ENCODE assay signal across 10 cellular contexts in genomic region chr15:59232476-59232875, GRCh38. TPM values are rescaled to one million over a fixed set of nuclear protein-coding genes. Genes with fewer than 3 reads are reported as not detected.
A peak's percentile ranks its signal among the peaks of the same experiment; 100 is the strongest.
DNase-seq lines count a peak whose midpoint lies in the region; ATAC-seq, FAIRE-seq and TF ChIP-seq lines count a peak whose summit lies in the region.
"Had no signal": no experiment of that assay in that cellular context is flagged by ENCODE, and none has a peak within 500 bp of the region (broad histone marks: within the 10 kb centered on the region; RNA-seq: fewer than 3 reads in every experiment).

No MANE protein-coding gene starts in this region.

- 0 out of 2 replicates have a peak, but pooled peaks have one; percentile 9 for TF ChIP-seq RAD21 in IMR-90 (IDR thresholded peaks at IDR 0.05; ENCODE audit: low read length)

- in situ Hi-C loops in IMR-90 (cut with MboI; ENCODE audit: low sequenced_read_pairs) (no loop called here), mammary epithelial cell (cut with MboI; ENCODE audit: low sequenced_read_pairs in 2 of 2) (no loop called here)

- peaks cover 6% of the 10 kb centered on the region; the same call in 1 of the 2 replicates for H4K20me1 ChIP-seq in IMR-90 (ENCODE audit: insufficient read depth, low read length)
- no peaks in the 10 kb centered on the region for H4K20me1 ChIP-seq in mammary epithelial cell (ENCODE audit: insufficient read depth, low read length)

- peak overlapping the region; percentile 53 for H2AFZ ChIP-seq in IMR-90 (replicated peaks; ENCODE audit: low read length, poor library complexity)
- H2AFZ ChIP-seq in mammary epithelial cell (ENCODE audit: low read depth, low read length), result no peak overlapping the region

- H3K4me2 ChIP-seq in IMR-90 (ENCODE audit: low read depth, low read length) (peak overlapping the region; percentile 78; the same call in 1 of the 2 replicates), mammary epithelial cell (ENCODE audit: insufficient read depth, low read depth, low read length) (no peak overlapping the region)

- intact Hi-C loops in IMR-90 (cut with micrococcal nuclease) (no loop called here), mammary epithelial cell (cut with micrococcal nuclease) (no loop called here), uterus (cut with DNase I; ENCODE audit: low total_unique reads) (no loop called here), left colon (cut with DNase I, micrococcal nuclease) (no loop called here)

- peak overlapping the region; percentile 50; the same call in 1 of the 2 replicates for H2AK5ac ChIP-seq in IMR-90 (ENCODE audit: low read depth, low read length)

- CTCF ChIA-PET in IMR-90 (lab: Yijun Ruan, JAX) (no interaction called here), mammary epithelial cell (lab: Charles Lee; ENCODE audit: low non-redundant PET) (no interaction called here)

- H3K9me3 ChIP-seq in IMR-90 (ENCODE audit: control insufficient read depth, insufficient read depth, low read length) (no peaks in the 10 kb centered on the region), mammary epithelial cell (replicated peaks; ENCODE audit: insufficient read depth, low read length) (no peaks in the 10 kb centered on the region), uterus (no peaks in the 10 kb centered on the region)

- ATAC-seq in IMR-90 (ENCODE audit: low read depth) (peak; percentile 96), left colon (no peak)

- no peak overlapping the region for H2AK9ac ChIP-seq in IMR-90 (replicated peaks; ENCODE audit: low read depth, low read length, poor library complexity)

- TF ChIP-seq CTCF in IMR-90 (conservative IDR thresholded peaks at IDR 0.05; ENCODE audit: low read depth, low read length) (no peak), mammary epithelial cell (conservative IDR thresholded peaks at IDR 0.05 in 1 of 2, IDR thresholded peaks at IDR 0.05 in 1 of 2; ENCODE audit: extremely low read depth in 1 of 2, insufficient read depth in 1 of 2, low read depth in 1 of 2, low read length in 2 of 2) (no peak), uterus (IDR thresholded peaks at IDR 0.05) (no peak)

- peak overlapping the region; percentile 87 for H3K4ac ChIP-seq in IMR-90 (ENCODE audit: low read depth, low read length)

- H3K9me1 ChIP-seq in IMR-90 (ENCODE audit: insufficient read depth, low read length), result peaks cover 15% of the 10 kb centered on the region

- H3K14ac ChIP-seq in IMR-90 (replicated peaks; ENCODE audit: low read depth, low read length), result peak overlapping the region; percentile 88

- H3K27ac ChIP-seq in IMR-90 (ENCODE audit: insufficient read depth, low read length), result peak overlapping the region; percentile 64
- no peak overlapping the region for H3K27ac ChIP-seq in mammary epithelial cell (ENCODE audit: insufficient read depth, low read depth, low read length)
- peak overlapping the region; percentile 63 to 70 for H3K27ac ChIP-seq in uterus

- peak overlapping the region; percentile 82 for H2BK20ac ChIP-seq in IMR-90 (ENCODE audit: low read depth, low read length)

- H3K56ac ChIP-seq in IMR-90 (ENCODE audit: extremely low read depth, insufficient read depth, low read length), result peak overlapping the region; percentile 74; the same call in 1 of the 2 replicates

- H3K27me3 ChIP-seq in IMR-90 (ENCODE audit: control insufficient read depth, insufficient read depth, low read length), result no peaks in the 10 kb centered on the region
- no peaks in the 10 kb centered on the region for H3K27me3 ChIP-seq in mammary epithelial cell (ENCODE audit: insufficient read depth, low read length)
- no peaks in the 10 kb centered on the region for H3K27me3 ChIP-seq in uterus

- H2BK120ac ChIP-seq in IMR-90 (ENCODE audit: low read depth, low read length), result peak overlapping the region; percentile 91

- dilution Hi-C loops in IMR-90 (cut with HindIII; ENCODE audit: low sequenced_read_pairs, unreplicated experiment) (no loop called here), mammary epithelial cell (cut with HindIII; ENCODE audit: low sequenced_read_pairs) (no loop called here)

- H3K79me1 ChIP-seq in IMR-90 (ENCODE audit: low read depth in 1 of 2, low read length in 2 of 2), result peaks cover 20 to 37% of the 10 kb centered on the region in 2 experiments

- peak; percentile 93 for DNase-seq in IMR-90
- DNase-seq in mammary epithelial cell, result peak; percentile 73
- peak; percentile 80 for DNase-seq in hepatic stellate cell (ENCODE audit: low spot score)
- no peak for DNase-seq in uterus
- DNase-seq in left colon, result no peak
- no peak for DNase-seq in iPS-NIHi7 (ENCODE audit: extremely low spot score)
- DNase-seq in GM12892 (ENCODE audit: insufficient read length), result no peak
- DNase-seq: NCI-H510A treated with DMSO at 0.1 percent for 48 hours had no signal

- peak overlapping the region; percentile 93; the same call in 1 of the 3 replicates for H2BK15ac ChIP-seq in IMR-90 (ENCODE audit: low read depth, low read length)

- no peak overlapping the region; the same call in 1 of the 2 replicates for H3K9ac ChIP-seq in IMR-90 (ENCODE audit: low read depth, low read length)
- H3K9ac ChIP-seq in mammary epithelial cell (ENCODE audit: insufficient read depth, low read length), result no peak overlapping the region

- peak overlapping the region; percentile 25; the same call in 1 of the 2 replicates for H4K5ac ChIP-seq in IMR-90 (ENCODE audit: low read depth, low read length)

- no TSS peak for BruUV-seq in IMR-90 (replicated peaks; lab: Mats Ljungman, UMichigan)
- BruUV-seq in mammary epithelial cell (replicated peaks; lab: Mats Ljungman, UMichigan), result no TSS peak

- no peak for FAIRE-seq in GM12892 (lab: Jason Lieb, UNC)

- H2BK5ac ChIP-seq in IMR-90 (ENCODE audit: low read depth, low read length, poor library complexity, severe bottlenecking), result peak overlapping the region; percentile 92

- peak overlapping the region; percentile 82 for H3K23ac ChIP-seq in IMR-90 (ENCODE audit: low read depth, low read length)

- H3K4me3 ChIP-seq in IMR-90 (ENCODE audit: insufficient read depth, low read depth, low read length) (no peak overlapping the region), mammary epithelial cell (replicated peaks in 1 of 3; ENCODE audit: insufficient read depth in 1 of 3, low read depth in 2 of 3, low read length in 3 of 3) (no peak overlapping the region), uterus (no peak overlapping the region)

- POLR2A ChIA-PET in IMR-90 (lab: Charles Lee; ENCODE audit: unreplicated experiment), result no interaction called here

- TF ChIP-seq POLR2A in IMR-90 (IDR thresholded peaks at IDR 0.05; ENCODE audit: low read depth, low read length), result no peak
- no peak for TF ChIP-seq POLR2A in uterus (IDR thresholded peaks at IDR 0.05)
- no peak for TF ChIP-seq POLR2A in GM12892 (IDR thresholded peaks at IDR 0.05; ENCODE audit: low read depth, low read length)

- WGBS in IMR-90 (ENCODE audit: extremely low coverage in 2 of 2, insufficient read length in 1 of 2), 2 experiments, result no CpG with 5 or more reads among the region's 1 CpG
- WGBS in mammary epithelial cell (ENCODE audit: low coverage, missing lambda C conversion rate), result 17% methylated on average over 1 of the region's 1 CpG

- H4K91ac ChIP-seq in IMR-90 (ENCODE audit: insufficient read depth, low read depth, low read length), result peak overlapping the region; percentile 72; the same call in 1 of the 2 replicates

- H4K8ac ChIP-seq in IMR-90 (ENCODE audit: low read depth in 2 of 2, low read length in 2 of 2), result peak overlapping the region in 1 of 2 experiments; percentile 84; a peak in 2 of 4 replicates

- H3K36me3 ChIP-seq in IMR-90 (ENCODE audit: control insufficient read depth, insufficient read depth, low read length) (peaks cover 4% of the 10 kb centered on the region; the same call in 1 of the 2 replicates), mammary epithelial cell (ENCODE audit: insufficient read depth, low read length) (peaks cover 29% of the 10 kb centered on the region), uterus (no peaks in the 10 kb centered on the region)

- peaks cover 53% of the 10 kb centered on the region for H3K79me2 ChIP-seq in mammary epithelial cell (ENCODE audit: insufficient read depth, low read length)

- H3K18ac ChIP-seq in IMR-90 (ENCODE audit: low read depth, low read length), result peak overlapping the region; percentile 70; the same call in 1 of the 2 replicates

- H3K4me1 ChIP-seq in IMR-90 (ENCODE audit: control insufficient read depth, insufficient read depth, low read length), result peaks cover 7% of the 10 kb centered on the region
- H3K4me1 ChIP-seq in mammary epithelial cell (ENCODE audit: insufficient read depth, low read length), result peaks cover 9% of the 10 kb centered on the region
- H3K4me1 ChIP-seq in uterus, result no peaks in the 10 kb centered on the region

TF ChIP-seq in IMR-90, 13 proteins besides CTCF, POLR2A, EP300 and RAD21 (continues in another document):
- TF ChIP-seq MXI1 (IDR thresholded peaks at IDR 0.05; ENCODE audit: borderline replicate concordance, low read depth, low read length) (peak; percentile 54; the same call in 1 of the 2 replicates), RFX5 (IDR thresholded peaks at IDR 0.05; ENCODE audit: low read depth, low read length) (no peak), FOS (IDR thresholded peaks at IDR 0.05; ENCODE audit: low read depth, low read length) (peak; percentile 72), SMC3 (IDR thresholded peaks at IDR 0.05; ENCODE audit: low read depth, low read length) (no peak; the same call in 1 of the 2 replicates), USF2 (IDR thresholded peaks at IDR 0.05; ENCODE audit: low read depth, low read length) (no peak), RCOR1 (IDR thresholded peaks at IDR 0.05; ENCODE audit: insufficient replicate concordance, low read length) (peak; percentile 30)

RNA-seq across cellular contexts. Expression of gene LDHAL6B, which starts 25.8 kb away (rescaled TPM):
- total RNA-seq in IMR-90 (2012; rRNA removed) (not detected in 2 replicates), mammary epithelial cell (not detected), uterus (not detected), left colon (not detected)
- polyA plus RNA-seq in IMR-90 (2012; rRNA removed) (not detected in 2 replicates), mammary epithelial cell (not detected)
- not detected in 2 replicates for polyA plus RNA-seq in IMR-90 (2012; cell fraction: cytosol; rRNA removed)
- not detected in 2 replicates for polyA plus RNA-seq in IMR-90 (2012; cell fraction: nucleus; rRNA removed; ENCODE audit: low replicate concordance)
- not detected for polyA minus RNA-seq in mammary epithelial cell
- 1.00 TPM for polyA plus RNA-seq in GM12892 (2012; ENCODE audit: missing spikeins)
- total RNA-seq: liver; T-helper 1 cell treated with Interleukin-12 subunit alpha and Interleukin-12 subunit beta and Interleukin-4 antibody, amounts not matched to agents 30 ng/mL and 1 ng/mL, for 36 hours had no signal
- polyA plus RNA-seq: liver had no signal

Comparison
In these comparisons a context has a peak if more than half of its experiments do, and no peak if none do; other contexts are left out.
1. DNase-seq: peak in IMR-90 (single experiment), mammary epithelial cell (single experiment) and hepatic stellate cell (single experiment); none in uterus (0 of 2), left colon (0 of 2), iPS-NIHi7 (single experiment) and GM12892 (single experiment).